Comparison of ENCODE assay signal across 12 cellular contexts in the genomic region with DNA sequence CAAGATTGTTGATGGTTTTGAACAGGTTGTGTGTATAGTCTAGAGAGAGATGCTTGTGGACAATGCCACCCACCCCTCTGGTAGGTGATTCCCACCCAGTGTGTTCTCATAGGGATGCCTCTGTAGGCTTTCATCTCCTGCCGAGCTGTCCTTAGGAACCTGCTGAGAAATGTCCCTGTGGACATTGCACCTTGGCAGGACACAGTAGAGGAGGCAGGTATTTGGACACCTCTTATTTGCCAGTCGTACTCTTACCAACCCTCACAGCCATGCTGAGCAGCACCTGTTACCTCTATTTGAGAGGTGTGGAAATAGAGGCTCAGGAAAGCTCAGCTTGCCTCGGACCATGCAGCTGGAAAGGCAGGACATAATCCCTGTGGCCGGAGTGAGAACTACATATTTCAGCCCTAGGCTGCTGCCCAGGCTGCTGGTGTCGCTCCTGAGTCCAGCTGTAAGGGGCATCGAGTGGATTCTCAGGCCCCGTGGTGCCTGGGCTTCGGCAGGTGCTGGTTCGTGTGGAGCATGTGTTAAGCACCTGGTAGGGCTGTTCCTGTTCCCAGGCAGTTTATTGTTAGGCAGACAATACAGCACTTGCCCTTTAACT. TPM values are rescaled to one million over a fixed set of nuclear protein-coding genes. Genes with fewer than 3 reads are reported as not detected.
A peak's percentile ranks its signal among the peaks of the same experiment; 100 is the strongest.
DNase-seq lines count a peak whose midpoint lies in the region; TF ChIP-seq lines count a peak whose summit lies in the region.
"Had no signal": no experiment of that assay in that cellular context is flagged by ENCODE, and none has a peak within 500 bp of the region (broad histone marks: within the 10 kb centered on the region; RNA-seq: fewer than 3 reads in every experiment).

No MANE protein-coding gene starts in this region.

- peaks cover 0 to 31% (median 6%) of the 10 kb centered on the region in 3 donors for H3K36me3 ChIP-seq in esophagus squamous epithelium
- no peaks in the 10 kb centered on the region for H3K36me3 ChIP-seq in CD8-positive, alpha-beta memory T cell (ENCODE audit: insufficient read depth, low read length)
- H3K36me3 ChIP-seq in esophagus muscularis mucosa = peaks cover 0 to 8% (median 0%) of the 10 kb centered on the region in 4 donors

- peak overlapping the region in 3 of 4 donors; percentile 33 to 72 (median 71) for H3K27ac ChIP-seq in esophagus squamous epithelium
- H3K27ac ChIP-seq in CD8-positive, alpha-beta memory T cell (ENCODE audit: low read depth, low read length) = no peak overlapping the region
- peak overlapping the region in 2 of 4 donors; percentile 4 to 40 for H3K27ac ChIP-seq in esophagus muscularis mucosa (replicated peaks in 1 of 4)

- DNase-seq in COR-L47 (lab: John Stamatoyannopoulos, UW) (peak; percentile 11), NCI-H69 (lab: John Stamatoyannopoulos, UW) (peak; percentile 12), esophagus squamous epithelium (lab: John Stamatoyannopoulos, UW) (no peak), progenitor cell of endocrine pancreas (ENCODE audit: low spot score, unreplicated experiment) (no peak), midbrain (lab: John Stamatoyannopoulos, UW) (no peak), esophagus muscularis mucosa (ENCODE audit: extremely low spot score) (no peak), Ammon's horn (ENCODE audit: low spot score) (no peak)
- no peak for DNase-seq in CD8-positive, alpha-beta memory T cell
- DNase-seq: activated naive CD8-positive, alpha-beta T cell treated with anti-CD3 and anti-CD28 coated beads for 36 hours; effector memory CD4-positive, alpha-beta T cell; NCI-H1092 had no signal

- TF ChIP-seq POLR2A in esophagus squamous epithelium (IDR thresholded peaks at IDR 0.05) = no peak
- no peak for TF ChIP-seq POLR2A in esophagus muscularis mucosa (IDR thresholded peaks at IDR 0.05; ENCODE audit: low read depth)

- H3K4me3 ChIP-seq in esophagus squamous epithelium = no peak overlapping the region
- H3K4me3 ChIP-seq in CD8-positive, alpha-beta memory T cell (ENCODE audit: low read length) = no peak overlapping the region
- no peak overlapping the region for H3K4me3 ChIP-seq in esophagus muscularis mucosa

- POLR2A ChIA-PET in CD8-positive, alpha-beta memory T cell (lab: Charles Lee) = no interaction called here

- no peaks in the 10 kb centered on the region for H3K27me3 Mint-ChIP-seq in progenitor cell of endocrine pancreas
- peaks cover 0 to 2% of the 10 kb centered on the region in 2 donors for H3K27me3 Mint-ChIP-seq in CD8-positive, alpha-beta memory T cell

- intact Hi-C loops in esophagus squamous epithelium (cut with DNase I) = no loop called here
- intact Hi-C loops in esophagus muscularis mucosa (cut with DNase I) = no loop called here

- 62 to 100% methylated on average over 1 to 8 of the region's 9 CpGs for WGBS in esophagus squamous epithelium, 2 donors
- 72% methylated on average over 6 of the region's 9 CpGs for WGBS in esophagus muscularis mucosa

- H3K4me1 ChIP-seq in esophagus squamous epithelium (peaks cover 24 to 88% (median 65%) of the 10 kb centered on the region in 3 donors), esophagus muscularis mucosa (peaks cover 71 to 82% (median 76%) of the 10 kb centered on the region in 4 donors)
- no peaks in the 10 kb centered on the region for H3K4me1 ChIP-seq in CD8-positive, alpha-beta memory T cell (ENCODE audit: insufficient read depth, low read length)

- H3K27me3 ChIP-seq in esophagus squamous epithelium (no peaks in the 10 kb centered on the region), esophagus muscularis mucosa (no peaks in the 10 kb centered on the region)
- no peaks in the 10 kb centered on the region for H3K27me3 ChIP-seq in CD8-positive, alpha-beta memory T cell (ENCODE audit: insufficient read depth, low read length, poor library complexity, severe bottlenecking)

- peaks cover 6% of the 10 kb centered on the region for H3K36me3 Mint-ChIP-seq in progenitor cell of endocrine pancreas (ENCODE audit: insufficient read depth)
- peaks cover 0 to 2% (median 1%) of the 10 kb centered on the region in 3 donors for H3K36me3 Mint-ChIP-seq in CD8-positive, alpha-beta memory T cell
- H3K36me3 Mint-ChIP-seq: activated naive CD8-positive, alpha-beta T cell treated with anti-CD3 and anti-CD28 coated beads for 36 hours; natural killer cell treated with Interleukin-12 subunit alpha and Interleukin-12 subunit beta and Interleukin-15 and Interleukin-18, amount 100 ng/mL, for 72 hours had no signal

- H3K4me1 Mint-ChIP-seq in progenitor cell of endocrine pancreas (ENCODE audit: low read depth) = peaks cover 8% of the 10 kb centered on the region
- peaks cover 0 to 9% (median 0%) of the 10 kb centered on the region in 3 donors for H3K4me1 Mint-ChIP-seq in CD8-positive, alpha-beta memory T cell

- no peak for TF ChIP-seq EP300 in esophagus muscularis mucosa (IDR thresholded peaks at IDR 0.05)

- no peaks in the 10 kb centered on the region for H3K9me3 ChIP-seq in esophagus squamous epithelium
- no peaks in the 10 kb centered on the region for H3K9me3 ChIP-seq in CD8-positive, alpha-beta memory T cell (ENCODE audit: low read length)
- H3K9me3 ChIP-seq in esophagus muscularis mucosa = no peaks in the 10 kb centered on the region

- no peaks in the 10 kb centered on the region for H3K9me3 Mint-ChIP-seq in progenitor cell of endocrine pancreas (ENCODE audit: low read depth)
- H3K9me3 Mint-ChIP-seq in CD8-positive, alpha-beta memory T cell = no peaks in the 10 kb centered on the region
- H3K9me3 Mint-ChIP-seq: activated naive CD8-positive, alpha-beta T cell treated with anti-CD3 and anti-CD28 coated beads for 36 hours; natural killer cell treated with Interleukin-12 subunit alpha and Interleukin-12 subunit beta and Interleukin-15 and Interleukin-18, amount 100 ng/mL, for 72 hours had no signal

- H3K4me3 Mint-ChIP-seq in progenitor cell of endocrine pancreas (ENCODE audit: low read depth) = no peak overlapping the region
- H3K4me3 Mint-ChIP-seq in CD8-positive, alpha-beta memory T cell = no peak overlapping the region
- H3K4me3 Mint-ChIP-seq: activated naive CD8-positive, alpha-beta T cell treated with anti-CD3 and anti-CD28 coated beads for 36 hours; natural killer cell treated with Interleukin-12 subunit alpha and Interleukin-12 subunit beta and Interleukin-15 and Interleukin-18, amount 100 ng/mL, for 72 hours had no signal

- CTCF ChIA-PET in CD8-positive, alpha-beta memory T cell (lab: Charles Lee) = no interaction called here

- TF ChIP-seq CTCF in esophagus squamous epithelium (IDR thresholded peaks at IDR 0.05) (peak in 2 of 6 experiments; percentile 7 to 14), progenitor cell of endocrine pancreas (IDR thresholded peaks at IDR 0.05; ENCODE audit: unreplicated experiment) (peak; percentile 21), esophagus muscularis mucosa (IDR thresholded peaks at IDR 0.05) (peak in 1 of 3 experiments; percentile 18)

- H3K27ac Mint-ChIP-seq in progenitor cell of endocrine pancreas = peak overlapping the region; percentile 50
- no peak overlapping the region for H3K27ac Mint-ChIP-seq in CD8-positive, alpha-beta memory T cell
- H3K27ac Mint-ChIP-seq: activated naive CD8-positive, alpha-beta T cell treated with anti-CD3 and anti-CD28 coated beads for 36 hours; natural killer cell treated with Interleukin-12 subunit alpha and Interleukin-12 subunit beta and Interleukin-15 and Interleukin-18, amount 100 ng/mL, for 72 hours had no signal

RNA-seq across cellular contexts. Expression of a gene that starts 33.3 kb away (rescaled TPM):
- total RNA-seq in esophagus squamous epithelium (10 to 100 TPM; 24.2 to 61.4 (median 56.1) TPM), progenitor cell of endocrine pancreas (49.8 and 51.2 TPM in 2 replicates), esophagus muscularis mucosa (10 to 100 TPM; 26.5 to 49.2 (median 38.9) TPM)
- 10 to 100 TPM in 1 of 2 experiments, 1 to 10 TPM in 1; 9.0 to 10.4 TPM for total RNA-seq in CD8-positive, alpha-beta memory T cell
- polyA plus RNA-seq in CD8-positive, alpha-beta memory T cell = 9.7 TPM

Comparison
In these comparisons a context has a peak if more than half of its experiments do, and no peak if none do; other contexts are left out.
1. DNase-seq: peak in COR-L47 (single experiment) and NCI-H69 (single experiment); none in esophagus squamous epithelium (single experiment), progenitor cell of endocrine pancreas (single experiment), midbrain (single experiment), CD8-positive, alpha-beta memory T cell (0 of 5), esophagus muscularis mucosa (single experiment) and Ammon's horn (single experiment).